Comparison of ENCODE assay signal across 1 cellular context in the genomic region with DNA sequence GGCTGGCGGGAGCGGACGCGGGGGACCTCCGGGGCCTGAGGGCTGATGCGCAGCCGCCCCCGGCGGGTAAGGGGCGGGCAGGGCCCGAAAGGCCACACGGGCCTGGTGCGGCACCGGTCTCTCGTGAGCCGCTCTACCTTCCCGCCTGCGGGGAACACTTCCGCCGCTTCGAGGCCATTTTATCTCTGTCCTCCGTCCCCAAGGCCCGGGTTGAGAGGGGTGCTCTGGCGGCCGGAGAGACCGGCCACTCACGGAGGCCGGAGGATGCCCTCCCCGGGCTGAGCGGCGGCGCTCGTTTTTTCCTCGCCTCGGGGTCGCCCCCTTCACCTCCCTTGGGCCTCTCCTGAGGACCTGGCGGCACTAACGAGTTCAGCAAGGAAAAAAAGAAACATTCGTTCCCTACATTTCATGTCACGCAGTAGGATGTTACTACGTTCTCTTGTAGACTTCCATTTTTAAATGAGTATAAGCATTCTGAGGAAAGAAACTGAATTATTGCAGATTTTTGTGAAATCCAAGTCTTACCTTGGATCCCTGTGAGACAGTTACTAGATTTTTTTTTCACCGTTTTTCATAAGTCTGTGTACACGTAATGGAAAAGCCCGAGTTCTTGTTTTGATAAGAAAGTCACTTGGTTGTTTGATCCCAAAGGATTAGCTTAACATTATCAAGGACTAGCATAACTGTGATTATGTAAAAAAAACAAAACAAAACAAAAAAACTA.
A peak's percentile ranks its signal among the peaks of the same experiment; 100 is the strongest.
TF ChIP-seq lines count a peak whose summit lies in the region.

No MANE protein-coding gene starts in this region.

TF ChIP-seq in HepG2, 621 proteins besides CTCF, POLR2A, EP300 and RAD21 (continues in another document):
- TF ChIP-seq KLF13 (CRISPR knock-in tag; IDR thresholded peaks at IDR 0.05) (peak; percentile 36; the same call in 1 of the 2 replicates), ZNF263 (CRISPR knock-in tag; IDR thresholded peaks at IDR 0.05) (peak; percentile 62; the same call in 1 of the 2 replicates), ISL2 (CRISPR knock-in tag; IDR thresholded peaks at IDR 0.05) (peak; percentile 41; the same call in 1 of the 2 replicates), ZNF781 (CRISPR knock-in tag; IDR thresholded peaks at IDR 0.05; ENCODE audit: borderline replicate concordance, not compliant biosample characterization) (peak; percentile 51), SMARCC2 (IDR thresholded peaks at IDR 0.05) (no peak), ZSCAN20 (CRISPR knock-in tag; IDR thresholded peaks at IDR 0.05; ENCODE audit: borderline replicate concordance) (peak; percentile 13; the same call in 1 of the 2 replicates), HNRNPK (IDR thresholded peaks at IDR 0.05; ENCODE audit: low read depth, low read length, poor library complexity, severe bottlenecking) (no peak), KDM5B (CRISPR knock-in tag; IDR thresholded peaks at IDR 0.05; ENCODE audit: borderline replicate concordance) (0 out of 2 replicates have a peak, but pooled peaks have one; percentile 4), BORCS8-MEF2B (CRISPR knock-in tag; IDR thresholded peaks at IDR 0.05) (0 out of 2 replicates have a peak, but pooled peaks have one; percentile 27), ZFX (CRISPR knock-in tag; IDR thresholded peaks at IDR 0.05; ENCODE audit: low read depth) (peak; percentile 50), TAF15 (IDR thresholded peaks at IDR 0.05; ENCODE audit: low read depth, low read length, poor library complexity, severe bottlenecking) (peak; percentile 78), GABPB1 (CRISPR knock-in tag; IDR thresholded peaks at IDR 0.05) (peak; percentile 40; the same call in 1 of the 2 replicates), WIZ (CRISPR knock-in tag; IDR thresholded peaks at IDR 0.05) (no peak), ZNF382 (CRISPR knock-in tag; IDR thresholded peaks at IDR 0.05; ENCODE audit: borderline replicate concordance) (no peak), PHF21A (CRISPR knock-in tag; IDR thresholded peaks at IDR 0.05) (no peak), ZNF670 (CRISPR knock-in tag; IDR thresholded peaks at IDR 0.05; ENCODE audit: borderline replicate concordance) (no peak), ZFP36L2 (CRISPR knock-in tag; IDR thresholded peaks at IDR 0.05) (0 out of 2 replicates have a peak, but pooled peaks have one; percentile 39), MAFF (IDR thresholded peaks at IDR 0.05; ENCODE audit: low read depth, low read length) (no peak), ZSCAN30 (CRISPR knock-in tag; IDR thresholded peaks at IDR 0.05) (0 out of 2 replicates have a peak, but pooled peaks have one; percentile 66), FIP1L1 (IDR thresholded peaks at IDR 0.05; ENCODE audit: borderline replicate concordance, insufficient read depth, low read depth, low read length) (0 out of 2 replicates have a peak, but pooled peaks have one; percentile 74)
- TF ChIP-seq, protein P1, sequence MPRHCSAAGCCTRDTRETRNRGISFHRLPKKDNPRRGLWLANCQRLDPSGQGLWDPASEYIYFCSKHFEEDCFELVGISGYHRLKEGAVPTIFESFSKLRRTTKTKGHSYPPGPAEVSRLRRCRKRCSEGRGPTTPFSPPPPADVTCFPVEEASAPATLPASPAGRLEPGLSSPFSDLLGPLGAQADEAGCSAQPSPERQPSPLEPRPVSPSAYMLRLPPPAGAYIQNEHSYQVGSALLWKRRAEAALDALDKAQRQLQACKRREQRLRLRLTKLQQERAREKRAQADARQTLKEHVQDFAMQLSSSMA (CRISPR knock-in tag; IDR thresholded peaks at IDR 0.05): 0 out of 2 replicates have a peak, but pooled peaks have one; percentile 36
- TF ChIP-seq, protein P2, sequence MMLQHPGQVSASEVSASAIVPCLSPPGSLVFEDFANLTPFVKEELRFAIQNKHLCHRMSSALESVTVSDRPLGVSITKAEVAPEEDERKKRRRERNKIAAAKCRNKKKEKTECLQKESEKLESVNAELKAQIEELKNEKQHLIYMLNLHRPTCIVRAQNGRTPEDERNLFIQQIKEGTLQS (CRISPR knock-in tag; IDR thresholded peaks at IDR 0.05): 0 out of 2 replicates have a peak, but pooled peaks have one; percentile 23
- TF ChIP-seq, protein P3, sequence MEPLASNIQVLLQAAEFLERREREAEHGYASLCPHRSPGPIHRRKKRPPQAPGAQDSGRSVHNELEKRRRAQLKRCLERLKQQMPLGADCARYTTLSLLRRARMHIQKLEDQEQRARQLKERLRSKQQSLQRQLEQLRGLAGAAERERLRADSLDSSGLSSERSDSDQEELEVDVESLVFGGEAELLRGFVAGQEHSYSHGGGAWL (CRISPR knock-in tag; IDR thresholded peaks at IDR 0.05): peak; percentile 88
- TF ChIP-seq, protein P4, sequence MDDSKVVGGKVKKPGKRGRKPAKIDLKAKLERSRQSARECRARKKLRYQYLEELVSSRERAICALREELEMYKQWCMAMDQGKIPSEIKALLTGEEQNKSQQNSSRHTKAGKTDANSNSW (CRISPR knock-in tag; IDR thresholded peaks at IDR 0.05; ENCODE audit: borderline replicate concordance): 0 out of 2 replicates have a peak, but pooled peaks have one; percentile 62
- TF ChIP-seq, protein P5, sequence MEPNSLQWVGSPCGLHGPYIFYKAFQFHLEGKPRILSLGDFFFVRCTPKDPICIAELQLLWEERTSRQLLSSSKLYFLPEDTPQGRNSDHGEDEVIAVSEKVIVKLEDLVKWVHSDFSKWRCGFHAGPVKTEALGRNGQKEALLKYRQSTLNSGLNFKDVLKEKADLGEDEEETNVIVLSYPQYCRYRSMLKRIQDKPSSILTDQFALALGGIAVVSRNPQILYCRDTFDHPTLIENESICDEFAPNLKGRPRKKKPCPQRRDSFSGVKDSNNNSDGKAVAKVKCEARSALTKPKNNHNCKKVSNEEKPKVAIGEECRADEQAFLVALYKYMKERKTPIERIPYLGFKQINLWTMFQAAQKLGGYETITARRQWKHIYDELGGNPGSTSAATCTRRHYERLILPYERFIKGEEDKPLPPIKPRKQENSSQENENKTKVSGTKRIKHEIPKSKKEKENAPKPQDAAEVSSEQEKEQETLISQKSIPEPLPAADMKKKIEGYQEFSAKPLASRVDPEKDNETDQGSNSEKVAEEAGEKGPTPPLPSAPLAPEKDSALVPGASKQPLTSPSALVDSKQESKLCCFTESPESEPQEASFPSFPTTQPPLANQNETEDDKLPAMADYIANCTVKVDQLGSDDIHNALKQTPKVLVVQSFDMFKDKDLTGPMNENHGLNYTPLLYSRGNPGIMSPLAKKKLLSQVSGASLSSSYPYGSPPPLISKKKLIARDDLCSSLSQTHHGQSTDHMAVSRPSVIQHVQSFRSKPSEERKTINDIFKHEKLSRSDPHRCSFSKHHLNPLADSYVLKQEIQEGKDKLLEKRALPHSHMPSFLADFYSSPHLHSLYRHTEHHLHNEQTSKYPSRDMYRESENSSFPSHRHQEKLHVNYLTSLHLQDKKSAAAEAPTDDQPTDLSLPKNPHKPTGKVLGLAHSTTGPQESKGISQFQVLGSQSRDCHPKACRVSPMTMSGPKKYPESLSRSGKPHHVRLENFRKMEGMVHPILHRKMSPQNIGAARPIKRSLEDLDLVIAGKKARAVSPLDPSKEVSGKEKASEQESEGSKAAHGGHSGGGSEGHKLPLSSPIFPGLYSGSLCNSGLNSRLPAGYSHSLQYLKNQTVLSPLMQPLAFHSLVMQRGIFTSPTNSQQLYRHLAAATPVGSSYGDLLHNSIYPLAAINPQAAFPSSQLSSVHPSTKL (CRISPR knock-in tag; IDR thresholded peaks at IDR 0.05): peak; percentile 36; the same call in 1 of the 2 replicates
- TF ChIP-seq, protein P6, sequence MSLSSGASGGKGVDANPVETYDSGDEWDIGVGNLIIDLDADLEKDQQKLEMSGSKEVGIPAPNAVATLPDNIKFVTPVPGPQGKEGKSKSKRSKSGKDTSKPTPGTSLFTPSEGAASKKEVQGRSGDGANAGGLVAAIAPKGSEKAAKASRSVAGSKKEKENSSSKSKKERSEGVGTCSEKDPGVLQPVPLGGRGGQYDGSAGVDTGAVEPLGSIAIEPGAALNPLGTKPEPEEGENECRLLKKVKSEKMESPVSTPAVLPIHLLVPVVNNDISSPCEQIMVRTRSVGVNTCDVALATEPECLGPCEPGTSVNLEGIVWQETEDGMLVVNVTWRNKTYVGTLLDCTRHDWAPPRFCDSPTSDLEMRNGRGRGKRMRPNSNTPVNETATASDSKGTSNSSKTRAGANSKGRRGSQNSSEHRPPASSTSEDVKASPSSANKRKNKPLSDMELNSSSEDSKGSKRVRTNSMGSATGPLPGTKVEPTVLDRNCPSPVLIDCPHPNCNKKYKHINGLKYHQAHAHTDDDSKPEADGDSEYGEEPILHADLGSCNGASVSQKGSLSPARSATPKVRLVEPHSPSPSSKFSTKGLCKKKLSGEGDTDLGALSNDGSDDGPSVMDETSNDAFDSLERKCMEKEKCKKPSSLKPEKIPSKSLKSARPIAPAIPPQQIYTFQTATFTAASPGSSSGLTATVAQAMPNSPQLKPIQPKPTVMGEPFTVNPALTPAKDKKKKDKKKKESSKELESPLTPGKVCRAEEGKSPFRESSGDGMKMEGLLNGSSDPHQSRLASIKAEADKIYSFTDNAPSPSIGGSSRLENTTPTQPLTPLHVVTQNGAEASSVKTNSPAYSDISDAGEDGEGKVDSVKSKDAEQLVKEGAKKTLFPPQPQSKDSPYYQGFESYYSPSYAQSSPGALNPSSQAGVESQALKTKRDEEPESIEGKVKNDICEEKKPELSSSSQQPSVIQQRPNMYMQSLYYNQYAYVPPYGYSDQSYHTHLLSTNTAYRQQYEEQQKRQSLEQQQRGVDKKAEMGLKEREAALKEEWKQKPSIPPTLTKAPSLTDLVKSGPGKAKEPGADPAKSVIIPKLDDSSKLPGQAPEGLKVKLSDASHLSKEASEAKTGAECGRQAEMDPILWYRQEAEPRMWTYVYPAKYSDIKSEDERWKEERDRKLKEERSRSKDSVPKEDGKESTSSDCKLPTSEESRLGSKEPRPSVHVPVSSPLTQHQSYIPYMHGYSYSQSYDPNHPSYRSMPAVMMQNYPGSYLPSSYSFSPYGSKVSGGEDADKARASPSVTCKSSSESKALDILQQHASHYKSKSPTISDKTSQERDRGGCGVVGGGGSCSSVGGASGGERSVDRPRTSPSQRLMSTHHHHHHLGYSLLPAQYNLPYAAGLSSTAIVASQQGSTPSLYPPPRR (CRISPR knock-in tag; IDR thresholded peaks at IDR 0.05; ENCODE audit: borderline replicate concordance): no peak
- TF ChIP-seq, protein P7, sequence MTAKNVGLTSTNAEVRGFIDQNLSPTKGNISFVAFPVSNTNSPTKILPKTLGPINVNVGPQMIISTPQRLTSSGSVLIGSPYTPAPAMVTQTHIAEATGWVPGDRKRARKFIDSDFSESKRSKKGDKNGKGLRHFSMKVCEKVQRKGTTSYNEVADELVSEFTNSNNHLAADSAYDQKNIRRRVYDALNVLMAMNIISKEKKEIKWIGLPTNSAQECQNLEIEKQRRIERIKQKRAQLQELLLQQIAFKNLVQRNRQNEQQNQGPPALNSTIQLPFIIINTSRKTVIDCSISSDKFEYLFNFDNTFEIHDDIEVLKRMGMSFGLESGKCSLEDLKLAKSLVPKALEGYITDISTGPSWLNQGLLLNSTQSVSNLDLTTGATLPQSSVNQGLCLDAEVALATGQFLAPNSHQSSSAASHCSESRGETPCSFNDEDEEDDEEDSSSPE (CRISPR knock-in tag; IDR thresholded peaks at IDR 0.05): 0 out of 2 replicates have a peak, but pooled peaks have one; percentile 38
- TF ChIP-seq, protein P8, sequence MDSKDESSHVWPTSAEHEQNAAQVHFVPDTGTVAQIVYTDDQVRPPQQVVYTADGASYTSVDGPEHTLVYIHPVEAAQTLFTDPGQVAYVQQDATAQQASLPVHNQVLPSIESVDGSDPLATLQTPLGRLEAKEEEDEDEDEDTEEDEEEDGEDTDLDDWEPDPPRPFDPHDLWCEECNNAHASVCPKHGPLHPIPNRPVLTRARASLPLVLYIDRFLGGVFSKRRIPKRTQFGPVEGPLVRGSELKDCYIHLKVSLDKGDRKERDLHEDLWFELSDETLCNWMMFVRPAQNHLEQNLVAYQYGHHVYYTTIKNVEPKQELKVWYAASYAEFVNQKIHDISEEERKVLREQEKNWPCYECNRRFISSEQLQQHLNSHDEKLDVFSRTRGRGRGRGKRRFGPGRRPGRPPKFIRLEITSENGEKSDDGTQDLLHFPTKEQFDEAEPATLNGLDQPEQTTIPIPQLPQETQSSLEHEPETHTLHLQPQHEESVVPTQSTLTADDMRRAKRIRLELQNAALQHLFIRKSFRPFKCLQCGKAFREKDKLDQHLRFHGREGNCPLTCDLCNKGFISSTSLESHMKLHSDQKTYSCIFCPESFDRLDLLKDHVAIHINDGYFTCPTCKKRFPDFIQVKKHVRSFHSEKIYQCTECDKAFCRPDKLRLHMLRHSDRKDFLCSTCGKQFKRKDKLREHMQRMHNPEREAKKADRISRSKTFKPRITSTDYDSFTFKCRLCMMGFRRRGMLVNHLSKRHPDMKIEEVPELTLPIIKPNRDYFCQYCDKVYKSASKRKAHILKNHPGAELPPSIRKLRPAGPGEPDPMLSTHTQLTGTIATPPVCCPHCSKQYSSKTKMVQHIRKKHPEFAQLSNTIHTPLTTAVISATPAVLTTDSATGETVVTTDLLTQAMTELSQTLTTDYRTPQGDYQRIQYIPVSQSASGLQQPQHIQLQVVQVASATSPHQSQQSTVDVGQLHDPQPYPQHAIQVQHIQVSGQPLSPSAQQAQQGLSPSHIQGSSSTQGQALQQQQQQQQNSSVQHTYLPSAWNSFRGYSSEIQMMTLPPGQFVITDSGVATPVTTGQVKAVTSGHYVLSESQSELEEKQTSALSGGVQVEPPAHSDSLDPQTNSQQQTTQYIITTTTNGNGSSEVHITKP (CRISPR knock-in tag; IDR thresholded peaks at IDR 0.05; ENCODE audit: low read depth): no peak
- TF ChIP-seq, protein P9, sequence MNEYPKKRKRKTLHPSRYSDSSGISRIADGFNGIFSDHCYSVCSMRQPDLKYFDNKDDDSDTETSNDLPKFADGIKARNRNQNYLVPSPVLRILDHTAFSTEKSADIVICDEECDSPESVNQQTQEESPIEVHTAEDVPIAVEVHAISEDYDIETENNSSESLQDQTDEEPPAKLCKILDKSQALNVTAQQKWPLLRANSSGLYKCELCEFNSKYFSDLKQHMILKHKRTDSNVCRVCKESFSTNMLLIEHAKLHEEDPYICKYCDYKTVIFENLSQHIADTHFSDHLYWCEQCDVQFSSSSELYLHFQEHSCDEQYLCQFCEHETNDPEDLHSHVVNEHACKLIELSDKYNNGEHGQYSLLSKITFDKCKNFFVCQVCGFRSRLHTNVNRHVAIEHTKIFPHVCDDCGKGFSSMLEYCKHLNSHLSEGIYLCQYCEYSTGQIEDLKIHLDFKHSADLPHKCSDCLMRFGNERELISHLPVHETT (CRISPR knock-in tag; conservative IDR thresholded peaks at IDR 0.05): peak; percentile 34; the same call in 1 of the 2 replicates
- TF ChIP-seq, protein P10, sequence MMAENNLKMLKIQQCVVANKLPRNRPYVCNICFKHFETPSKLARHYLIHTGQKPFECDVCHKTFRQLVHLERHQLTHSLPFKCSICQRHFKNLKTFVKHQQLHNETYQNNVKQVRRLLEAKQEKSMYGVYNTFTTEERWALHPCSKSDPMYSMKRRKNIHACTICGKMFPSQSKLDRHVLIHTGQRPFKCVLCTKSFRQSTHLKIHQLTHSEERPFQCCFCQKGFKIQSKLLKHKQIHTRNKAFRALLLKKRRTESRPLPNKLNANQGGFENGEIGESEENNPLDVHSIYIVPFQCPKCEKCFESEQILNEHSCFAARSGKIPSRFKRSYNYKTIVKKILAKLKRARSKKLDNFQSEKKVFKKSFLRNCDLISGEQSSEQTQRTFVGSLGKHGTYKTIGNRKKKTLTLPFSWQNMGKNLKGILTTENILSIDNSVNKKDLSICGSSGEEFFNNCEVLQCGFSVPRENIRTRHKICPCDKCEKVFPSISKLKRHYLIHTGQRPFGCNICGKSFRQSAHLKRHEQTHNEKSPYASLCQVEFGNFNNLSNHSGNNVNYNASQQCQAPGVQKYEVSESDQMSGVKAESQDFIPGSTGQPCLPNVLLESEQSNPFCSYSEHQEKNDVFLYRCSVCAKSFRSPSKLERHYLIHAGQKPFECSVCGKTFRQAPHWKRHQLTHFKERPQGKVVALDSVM (CRISPR knock-in tag; IDR thresholded peaks at IDR 0.05): peak; percentile 56
